In the genomic region with DNA sequence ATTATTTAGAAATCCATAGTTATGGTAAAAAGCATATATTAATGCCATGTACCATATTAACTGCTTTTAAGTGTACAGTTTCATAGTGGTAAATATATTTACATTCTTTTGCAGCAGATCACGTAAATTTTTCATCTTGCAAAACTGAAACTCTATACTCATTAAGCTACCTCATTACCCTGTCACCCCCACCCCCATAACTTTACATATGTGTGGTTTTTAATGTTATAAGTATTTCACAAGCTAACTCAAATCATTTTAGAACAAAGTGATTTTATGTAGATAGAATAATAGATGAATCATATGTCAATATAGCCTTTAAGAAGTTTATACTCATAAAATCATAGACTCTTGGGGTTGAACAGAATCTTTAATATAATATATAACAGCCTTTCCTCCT, we compare ENCODE assay signal across 33 cellular contexts. TPM values are rescaled to one million over a fixed set of nuclear protein-coding genes. Genes with fewer than 3 reads are reported as not detected.
"Had no signal": no experiment of that assay in that cellular context is flagged by ENCODE, and none has a peak within 500 bp of the region (broad histone marks: within the 10 kb centered on the region; RNA-seq: fewer than 3 reads in every experiment).

No MANE protein-coding gene starts in this region.

- H3K36me3 Mint-ChIP-seq: activated CD4-positive, alpha-beta memory T cell treated with anti-CD3 and anti-CD28 coated beads for 36 hours; activated naive CD8-positive, alpha-beta T cell had no signal

- H3K27ac Mint-ChIP-seq: activated B cell treated with CpG ODN at 0.5 μM for 24 hours; activated CD4-positive, alpha-beta memory T cell treated with anti-CD3 and anti-CD28 coated beads for 36 hours; activated CD4-positive, alpha-beta T cell treated with anti-CD3 and anti-CD28 coated beads, Interleukin-2, amount 10 ng/mL, durations not matched to agents 24 days and 14 days; activated naive CD8-positive, alpha-beta T cell; effector memory CD8-positive, alpha-beta T cell; T-helper 17 cell had no signal

- H3K9me3 Mint-ChIP-seq: activated CD4-positive, alpha-beta memory T cell treated with anti-CD3 and anti-CD28 coated beads for 36 hours had no signal

- H3K27me3 ChIP-seq: adrenal gland, body of pancreas, esophagus muscularis mucosa, foreskin keratinocyte, gastrocnemius medialis, heart left ventricle had no signal

- H3K36me3 ChIP-seq: adrenal gland, esophagus muscularis mucosa, gastrocnemius medialis, heart left ventricle, WERI-Rb-1 had no signal

- H3K27me3 Mint-ChIP-seq: activated B cell treated with CpG ODN at 0.5 μM for 24 hours; activated CD4-positive, alpha-beta memory T cell treated with anti-CD3 and anti-CD28 coated beads for 36 hours; activated naive CD8-positive, alpha-beta T cell; T-helper 17 cell had no signal

- H3K4me1 Mint-ChIP-seq: activated B cell treated with CpG ODN at 0.5 μM for 24 hours, T-helper 17 cell had no signal

- ATAC-seq: body of pancreas; effector memory CD8-positive, alpha-beta T cell; foreskin keratinocyte; gastrocnemius medialis; heart left ventricle; T-helper 17 cell had no signal

- H3K4me1 ChIP-seq: adrenal gland, body of pancreas, esophagus muscularis mucosa, foreskin keratinocyte had no signal

- H3K9me3 ChIP-seq: adrenal gland, body of pancreas, esophagus muscularis mucosa, gastrocnemius medialis, heart left ventricle had no signal

- H3K4me3 ChIP-seq: adrenal gland, body of pancreas, esophagus muscularis mucosa, gastrocnemius medialis, heart left ventricle had no signal

- FAIRE-seq: colon had no signal

- H3K4me3 Mint-ChIP-seq: activated B cell treated with CpG ODN at 0.5 μM for 24 hours; activated CD4-positive, alpha-beta memory T cell treated with anti-CD3 and anti-CD28 coated beads for 36 hours; activated CD4-positive, alpha-beta T cell treated with anti-CD3 and anti-CD28 coated beads, Interleukin-2, amount 10 ng/mL, durations not matched to agents 24 days and 14 days; activated naive CD8-positive, alpha-beta T cell; effector memory CD8-positive, alpha-beta T cell; T-helper 17 cell; T-helper 2 cell treated with Interferon-gamma antibody and Interleukin-4, amounts not matched to agents 5 μg/mL and 100 μg/mL, for 36 hours had no signal

- DNase-seq: activated B cell treated with CpG ODN at 0.5 μM for 24 hours; activated CD4-positive, alpha-beta memory T cell treated with anti-CD3 and anti-CD28 coated beads for 36 hours; activated CD4-positive, alpha-beta T cell treated with anti-CD3 and anti-CD28 coated beads for 1 hour; activated CD4-positive, alpha-beta T cell treated with anti-CD3 and anti-CD28 coated beads, Interleukin-2, amount 10 ng/mL, durations not matched to agents 24 days and 14 days; activated CD8-positive, alpha-beta memory T cell treated with anti-CD3 and anti-CD28 coated beads for 24 hours; activated effector memory CD4-positive, alpha-beta T cell treated with Interleukin-2 at 50 U/mL for 16 hours; activated gamma-delta T cell treated with Interleukin-2 at 50 U/mL for 16 hours; activated naive CD4-positive, alpha-beta T cell treated with anti-CD3 and anti-CD28 coated beads, Interleukin-2, amount 50 U/mL, for 16 hours; activated naive CD4-positive, alpha-beta T cell treated with Interleukin-2 at 50 U/mL for 16 hours; activated T-cell treated with anti-CD3 and anti-CD28 coated beads, Interleukin-2, amount 50 U/mL, for 48 hours; adrenal gland; amygdala; aorta; body of pancreas; caudate nucleus; cortex of kidney; dermis blood vessel endothelial cell; effector CD4-positive, alpha-beta T cell; effector memory CD8-positive, alpha-beta T cell; erythroblast; foreskin keratinocyte; gastrocnemius medialis; glutamatergic neuron; heart left ventricle; T-helper 1 cell; T-helper 17 cell; T1000; WERI-Rb-1 had no signal

- H3K27ac ChIP-seq: adrenal gland, body of pancreas, esophagus muscularis mucosa, foreskin keratinocyte, heart left ventricle, WERI-Rb-1 had no signal

RNA-seq across cellular contexts. Expression of a gene that starts 7.1 kb away (rescaled TPM):
- total RNA-seq: body of pancreas, chondrocyte, dermis blood vessel endothelial cell had no signal
